In genomic region chr3:12553921-12554391, GRCh38 we compare ENCODE assay signal across 8 cellular contexts. TPM values are rescaled to one million over a fixed set of nuclear protein-coding genes. Genes with fewer than 3 reads are reported as not detected.
DNase-seq lines count a peak whose midpoint lies in the region; ATAC-seq and TF ChIP-seq lines count a peak whose summit lies in the region.

No MANE protein-coding gene starts in this region.

- no peaks in the 10 kb centered on the region for H3K9me2 ChIP-seq in OCI-LY7 (ENCODE audit: insufficient read depth, low read length)

- no TSS peak for BruUV-seq in OCI-LY7 (replicated peaks; lab: Mats Ljungman, UMichigan)

- 4% methylated on average over 26 of the region's 26 CpGs for WGBS in urinary bladder

- peak; percentile 59 for DNase-seq in Right ventricle myocardium inferior (ENCODE audit: missing footprints)
- DNase-seq in cardiac septum (ENCODE audit: low spot score), result no peak
- peak; percentile 51 for DNase-seq in OCI-LY7 (ENCODE audit: low spot score)
- DNase-seq in cerebellar cortex (ENCODE audit: low spot score), result peak; percentile 48
- peak; percentile 36 to 50 for DNase-seq in lung microvascular endothelial cell (ENCODE audit: low read depth in 2 of 2)
- DNase-seq in NCI-H2196 treated with DMSO at 0.1 percent for 48 hours (lab: John Stamatoyannopoulos, UW; ENCODE audit: unreplicated experiment), result no peak

- H3K4me3 ChIP-seq in OCI-LY7 (ENCODE audit: low read depth, low read length, poor library complexity, severe bottlenecking), result peak overlapping the region; percentile 67
- H3K4me3 ChIP-seq in urinary bladder (ENCODE audit: low read depth, low read length), result peak overlapping the region; percentile 20

- peaks cover 20% of the 10 kb centered on the region for H3K79me2 ChIP-seq in OCI-LY7 (ENCODE audit: insufficient read depth, low read depth, low read length)

- POLR2A ChIA-PET in OCI-LY7 (lab: Charles Lee), result interaction anchor here (0.6 kb wide), 1 partner anchor 93 kb away, joined by 3 read pairs; no protein-coding TSS in a partner anchor

- no peak for TF ChIP-seq CTCF in OCI-LY7 (conservative IDR thresholded peaks at IDR 0.05; ENCODE audit: low read length)

- CTCF ChIA-PET in OCI-LY7 (lab: Charles Lee; ENCODE audit: unreplicated experiment), result no interaction called here

- H3K4me2 ChIP-seq in OCI-LY7 (ENCODE audit: low read length), result peak overlapping the region; percentile 85

- peaks cover 16% of the 10 kb centered on the region for H4K20me1 ChIP-seq in OCI-LY7 (ENCODE audit: insufficient read depth, low read length)

- H3K9me3 ChIP-seq in OCI-LY7 (ENCODE audit: low read length), result no peaks in the 10 kb centered on the region

- ATAC-seq in Right ventricle myocardium inferior (no peak), HG02973 (IDR thresholded peaks at IDR 0.05; ENCODE audit: unreplicated experiment) (no peak)

- peak overlapping the region; percentile 98 for H2AFZ ChIP-seq in OCI-LY7 (ENCODE audit: low read length)

- no peak overlapping the region for H3K27ac ChIP-seq in OCI-LY7 (ENCODE audit: low read depth, low read length, poor library complexity, severe bottlenecking)
- H3K27ac ChIP-seq in urinary bladder (ENCODE audit: low read depth), result no peak overlapping the region

- H3K4me1 ChIP-seq in OCI-LY7 (ENCODE audit: insufficient read depth, low read length, poor library complexity, severe bottlenecking), result peaks cover 19% of the 10 kb centered on the region
- H3K4me1 ChIP-seq in urinary bladder (ENCODE audit: insufficient read depth), result peaks cover 2% of the 10 kb centered on the region

- intact Hi-C loops in Right ventricle myocardium inferior (cut with DNase I) (loop anchor here (10.0 kb wide), 1 partner anchor 151 kb away; no protein-coding TSS in a partner anchor), cardiac septum (cut with DNase I) (no loop called here), OCI-LY7 (cut with micrococcal nuclease; ENCODE audit: unreplicated experiment) (no loop called here)

- H3K36me3 ChIP-seq in OCI-LY7 (ENCODE audit: insufficient read depth, low read length), result no peaks in the 10 kb centered on the region
- no peaks in the 10 kb centered on the region for H3K36me3 ChIP-seq in urinary bladder (ENCODE audit: insufficient read depth)

RNA-seq across cellular contexts. Expression of gene MKRN2, which starts 2.9 kb away (rescaled TPM):
- total RNA-seq in Right ventricle myocardium inferior (31.0 TPM), cardiac septum (27.9 TPM), OCI-LY7 (2022) (20.2 and 21.9 TPM in 2 replicates), lung microvascular endothelial cell (21.6 and 23.3 TPM in 2 replicates), urinary bladder (33.6 TPM)
- total RNA-seq in OCI-LY7 (2014; rRNA removed; shearing (Covaris generic)), result 19.4 and 25.7 TPM in 2 replicates
- polyA plus RNA-seq in urinary bladder, result 27.8 TPM

RNA-seq across cellular contexts. Expression of gene MKRN2OS, which starts 8.7 kb away (rescaled TPM):
- total RNA-seq in Right ventricle myocardium inferior (not detected), cardiac septum (0.48 TPM), OCI-LY7 (2022) (not detected in 2 replicates), lung microvascular endothelial cell (not detected in 2 replicates), urinary bladder (not detected)
- total RNA-seq in OCI-LY7 (2014; rRNA removed; shearing (Covaris generic)), result 0.28 TPM in 1 of 2 replicates, not detected in the other
- 0.33 TPM for polyA plus RNA-seq in urinary bladder

Comparison
In these comparisons a context has a peak if more than half of its experiments do, and no peak if none do; other contexts are left out.
1. DNase-seq: peak in Right ventricle myocardium inferior (single experiment), OCI-LY7 (single experiment), cerebellar cortex (single experiment) and lung microvascular endothelial cell (2 of 2); none in cardiac septum (single experiment) and NCI-H2196 treated with DMSO at 0.1 percent for 48 hours (single experiment).